Comparison of ENCODE assay signal across 8 cellular contexts in the genomic region with DNA sequence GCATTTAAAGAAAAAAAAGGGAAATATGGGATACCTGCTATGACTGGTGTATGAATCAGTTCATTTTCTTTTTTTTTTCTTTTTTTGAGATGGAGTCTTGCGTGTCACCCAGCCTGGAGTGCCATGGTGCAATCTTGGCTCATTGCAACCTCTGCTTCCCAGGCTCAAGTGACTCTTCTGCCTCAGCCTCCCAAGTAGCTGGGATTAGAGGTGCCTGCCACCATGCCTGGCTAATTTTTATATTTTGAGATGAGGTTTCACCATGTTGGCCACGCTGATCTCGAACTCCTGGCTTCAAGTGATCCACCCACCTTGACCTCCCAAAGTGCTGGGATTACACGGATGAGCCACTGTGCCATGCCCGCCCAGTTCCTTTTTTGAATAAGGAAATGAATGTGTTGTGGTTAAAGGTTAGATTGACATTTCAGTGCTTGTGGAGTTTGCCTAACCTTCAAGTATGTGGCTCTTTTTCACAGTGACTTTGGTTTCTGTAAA. TPM values are rescaled to one million over a fixed set of nuclear protein-coding genes. Genes with fewer than 3 reads are reported as not detected.
DNase-seq lines count a peak whose midpoint lies in the region; ATAC-seq and TF ChIP-seq lines count a peak whose summit lies in the region.

No MANE protein-coding gene starts in this region.

- H3K18ac ChIP-seq in IMR-90 (ENCODE audit: low read depth, low read length): no peak overlapping the region

- H3K23ac ChIP-seq in IMR-90 (ENCODE audit: low read depth, low read length): peak overlapping the region; percentile 25; the same call in 1 of the 2 replicates

- no peak overlapping the region; the same call in 1 of the 2 replicates for H3K4me2 ChIP-seq in IMR-90 (ENCODE audit: low read depth, low read length)

- H3K79me1 ChIP-seq in IMR-90 (ENCODE audit: low read depth in 1 of 2, low read length in 2 of 2): peaks cover 0 to 48% of the 10 kb centered on the region in 2 experiments; a peak in 2 of 4 replicates

- no TSS peak for BruUV-seq in IMR-90 (replicated peaks; lab: Mats Ljungman, UMichigan)

- no peak overlapping the region for H2AK9ac ChIP-seq in IMR-90 (replicated peaks; ENCODE audit: low read depth, low read length, poor library complexity)

- TF ChIP-seq CTCF in IMR-90 (conservative IDR thresholded peaks at IDR 0.05; ENCODE audit: low read depth, low read length) (no peak), neutrophil (IDR thresholded peaks at IDR 0.05) (no peak)

- CTCF ChIA-PET in IMR-90 (lab: Yijun Ruan, JAX): no interaction called here

- H3K9me1 ChIP-seq in IMR-90 (ENCODE audit: insufficient read depth, low read length): peaks cover 32% of the 10 kb centered on the region

- no peak overlapping the region for H3K14ac ChIP-seq in IMR-90 (replicated peaks; ENCODE audit: low read depth, low read length)

- H3K4me3 ChIP-seq in IMR-90 (ENCODE audit: insufficient read depth, low read depth, low read length) (no peak overlapping the region), neutrophil (ENCODE audit: low read depth in 1 of 2, low read length in 1 of 2) (peak overlapping the region; percentile 44)

- H2BK120ac ChIP-seq in IMR-90 (ENCODE audit: low read depth, low read length): no peak overlapping the region

- DNase-seq in IMR-90: peak; percentile 68
- DNase-seq in NCI-H345 (lab: John Stamatoyannopoulos, UW): no peak
- DNase-seq in NCI-H2171 treated with DMSO at 0.1 percent for 48 hours (lab: John Stamatoyannopoulos, UW): no peak

- no peak overlapping the region for H2AK5ac ChIP-seq in IMR-90 (ENCODE audit: low read depth, low read length)

- no peak overlapping the region for H3K9ac ChIP-seq in IMR-90 (ENCODE audit: low read depth, low read length)

- H4K91ac ChIP-seq in IMR-90 (ENCODE audit: insufficient read depth, low read depth, low read length): no peak overlapping the region

- dilution Hi-C loops in IMR-90 (cut with HindIII; ENCODE audit: low sequenced_read_pairs, unreplicated experiment): no loop called here

- H2BK20ac ChIP-seq in IMR-90 (ENCODE audit: low read depth, low read length): no peak overlapping the region

- intact Hi-C loops in IMR-90 (cut with micrococcal nuclease): loop anchor here (10.0 kb wide), 1 partner anchor 194 kb away; no protein-coding TSS in a partner anchor

- ATAC-seq in GM18511 (IDR thresholded peaks at IDR 0.05; ENCODE audit: unreplicated experiment) (peak; percentile 55), IMR-90 (ENCODE audit: low read depth) (no peak), HG02973 (IDR thresholded peaks at IDR 0.05; ENCODE audit: unreplicated experiment) (no peak), HG03159 (IDR thresholded peaks at IDR 0.05; ENCODE audit: unreplicated experiment) (no peak)

- H3K56ac ChIP-seq in IMR-90 (ENCODE audit: extremely low read depth, insufficient read depth, low read length): no peak overlapping the region

- no peak overlapping the region for H3K4ac ChIP-seq in IMR-90 (ENCODE audit: low read depth, low read length)

- H4K20me1 ChIP-seq in IMR-90 (ENCODE audit: insufficient read depth, low read length): peaks cover 100% of the 10 kb centered on the region

- H3K4me1 ChIP-seq in IMR-90 (ENCODE audit: control insufficient read depth, insufficient read depth, low read length) (peaks cover 26% of the 10 kb centered on the region), neutrophil (ENCODE audit: control insufficient read depth in 1 of 2, insufficient read depth in 1 of 2, low read depth in 1 of 2, low read length in 1 of 2) (peaks cover 97 to 100% of the 10 kb centered on the region in 2 experiments)

- H2BK5ac ChIP-seq in IMR-90 (ENCODE audit: low read depth, low read length, poor library complexity, severe bottlenecking): peak overlapping the region; percentile 9

- no peak for TF ChIP-seq POLR2A in IMR-90 (IDR thresholded peaks at IDR 0.05; ENCODE audit: low read depth, low read length)

- H3K36me3 ChIP-seq in IMR-90 (ENCODE audit: control insufficient read depth, insufficient read depth, low read length) (peaks cover 40% of the 10 kb centered on the region), neutrophil (peaks cover 74% of the 10 kb centered on the region)

- POLR2A ChIA-PET in IMR-90 (lab: Charles Lee; ENCODE audit: unreplicated experiment): interaction anchor here (0.6 to 0.8 kb wide), 3 partner anchors 8 to 1434 kb away, joined by 3 to 6 read pairs (median 3); no protein-coding TSS in a partner anchor

- H3K9me3 ChIP-seq in IMR-90 (ENCODE audit: control insufficient read depth, insufficient read depth, low read length) (no peaks in the 10 kb centered on the region), neutrophil (no peaks in the 10 kb centered on the region)

- no peaks in the 10 kb centered on the region for H3K27me3 ChIP-seq in IMR-90 (ENCODE audit: control insufficient read depth, insufficient read depth, low read length)
- H3K27me3 ChIP-seq in neutrophil: no peaks in the 10 kb centered on the region

- H2BK15ac ChIP-seq in IMR-90 (ENCODE audit: low read depth, low read length): no peak overlapping the region

- H3K27ac ChIP-seq in IMR-90 (ENCODE audit: insufficient read depth, low read length) (no peak overlapping the region; the same call in 1 of the 2 replicates), adipose tissue (ENCODE audit: low read depth, low read length) (peak overlapping the region; percentile 52), neutrophil (peak overlapping the region; percentile 84)

- H2AFZ ChIP-seq in IMR-90 (replicated peaks; ENCODE audit: low read length, poor library complexity): no peak overlapping the region

- in situ Hi-C loops in IMR-90 (cut with MboI; ENCODE audit: low sequenced_read_pairs): loop anchor here (10.0 kb wide), 1 partner anchor 134 kb away; a partner anchor contains a TSS

- no peak for TF ChIP-seq RAD21 in IMR-90 (IDR thresholded peaks at IDR 0.05; ENCODE audit: low read length)

- no peak overlapping the region for H4K5ac ChIP-seq in IMR-90 (ENCODE audit: low read depth, low read length)

- 100% methylated on average over 1 of the region's 5 CpGs; no CpG with 5 or more reads in 1 of the 2 experiments for WGBS in IMR-90 (ENCODE audit: extremely low coverage in 2 of 2, insufficient read length in 1 of 2), 2 experiments
- 41 to 59% (median 50%) methylated on average over 5 of the region's 5 CpGs for WGBS in adipose tissue, 3 donors

- H4K8ac ChIP-seq in IMR-90 (ENCODE audit: low read depth in 2 of 2, low read length in 2 of 2): no peak overlapping the region

TF ChIP-seq in IMR-90, 13 proteins besides CTCF, POLR2A, EP300 and RAD21:
- TF ChIP-seq CEBPB (IDR thresholded peaks at IDR 0.05; ENCODE audit: low read depth, low read length) (peak; percentile 88), BHLHE40 (IDR thresholded peaks at IDR 0.05; ENCODE audit: low read depth, low read length) (no peak)
- TF ChIP-seq, protein P1, sequence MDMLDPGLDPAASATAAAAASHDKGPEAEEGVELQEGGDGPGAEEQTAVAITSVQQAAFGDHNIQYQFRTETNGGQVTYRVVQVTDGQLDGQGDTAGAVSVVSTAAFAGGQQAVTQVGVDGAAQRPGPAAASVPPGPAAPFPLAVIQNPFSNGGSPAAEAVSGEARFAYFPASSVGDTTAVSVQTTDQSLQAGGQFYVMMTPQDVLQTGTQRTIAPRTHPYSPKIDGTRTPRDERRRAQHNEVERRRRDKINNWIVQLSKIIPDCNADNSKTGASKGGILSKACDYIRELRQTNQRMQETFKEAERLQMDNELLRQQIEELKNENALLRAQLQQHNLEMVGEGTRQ (IDR thresholded peaks at IDR 0.05; ENCODE audit: low read depth, low read length): no peak

RNA-seq across cellular contexts. Expression of a gene that starts 7.7 kb away (rescaled TPM):
- total RNA-seq in IMR-90 (2012; rRNA removed): 56.5 and 81.9 TPM in 2 replicates
- polyA plus RNA-seq in IMR-90 (2012; rRNA removed) (18.4 and 22.2 TPM in 2 replicates), adipose tissue (10 to 100 TPM in 2 of 3 donors, 1 to 10 TPM in 1; 6.8 to 21.9 (median 18.3) TPM)
- 5.9 and 7.3 TPM in 2 replicates for polyA plus RNA-seq in IMR-90 (2012; cell fraction: cytosol; rRNA removed)
- 5.7 and 23.8 TPM in 2 replicates for polyA plus RNA-seq in IMR-90 (2012; cell fraction: nucleus; rRNA removed; ENCODE audit: low replicate concordance)
